15 cellular contexts compared by ENCODE assay signal in genomic region chr19:38427035-38427677, GRCh38. TPM values are rescaled to one million over a fixed set of nuclear protein-coding genes. Genes with fewer than 3 reads are reported as not detected.
DNase-seq lines count a peak whose midpoint lies in the region; ATAC-seq and TF ChIP-seq lines count a peak whose summit lies in the region.
"Not testable (repeated sequence)": the region's sequence is repeated elsewhere in the genome, so short reads cannot be mapped to it uniquely, and the experiment has no call there.
"Had no signal": no experiment of that assay in that cellular context is flagged by ENCODE, and none has a peak within 500 bp of the region (broad histone marks: within the 10 kb centered on the region; RNA-seq: fewer than 3 reads in every experiment).

No MANE protein-coding gene starts in this region.

- not testable (repeated sequence) for H3K9me3 Mint-ChIP-seq in CD4-positive, alpha-beta T cell; IgD-negative memory B cell; activated T-helper 1 cell treated with anti-CD3 and anti-CD28 coated beads, Interleukin-12 subunit alpha, Interleukin-12 subunit beta, Interleukin-2, Interleukin-4 antibody, amounts not matched to agents 30 ng/mL and 10 ng/mL and 1 ng/mL, durations not matched to agents 14 hours and 24 hours and 36 hours; stimulated activated memory B cell treated with anti-CD40 and anti-IgM and Interleukin-4, amounts not matched to agents 10 μg/mL and 1 μg/mL and 100 μg/mL, for 72 hours

- H3K27me3 ChIP-seq in CD4-positive, alpha-beta T cell (ENCODE audit: control insufficient read depth, insufficient read depth, low read length) = not testable (repeated sequence)

- ATAC-seq in CD4-positive, alpha-beta T cell (ENCODE audit: poor library complexity) = peak; percentile 72
- peak; percentile 53 for ATAC-seq in GM19035 (IDR thresholded peaks at IDR 0.05; ENCODE audit: unreplicated experiment)
- peak; percentile 84 for ATAC-seq in stimulated activated memory B cell treated with anti-CD40 and anti-IgM and Interleukin-4, amounts not matched to agents 10 μg/mL and 1 μg/mL and 100 μg/mL, for 72 hours

- not testable (repeated sequence) for TF ChIP-seq CTCF in CD4-positive, alpha-beta T cell (IDR thresholded peaks at IDR 0.05)

- not testable (repeated sequence) for H3K36me3 Mint-ChIP-seq in CD4-positive, alpha-beta T cell (ENCODE audit: low read depth); IgD-negative memory B cell; activated T-helper 1 cell treated with anti-CD3 and anti-CD28 coated beads, Interleukin-12 subunit alpha, Interleukin-12 subunit beta, Interleukin-2, Interleukin-4 antibody, amounts not matched to agents 30 ng/mL and 10 ng/mL and 1 ng/mL, durations not matched to agents 14 hours and 24 hours and 36 hours (ENCODE audit: low read depth); stimulated activated memory B cell treated with anti-CD40 and anti-IgM and Interleukin-4, amounts not matched to agents 10 μg/mL and 1 μg/mL and 100 μg/mL, for 72 hours

- not testable (repeated sequence) for H3K27ac ChIP-seq in CD4-positive, alpha-beta T cell (ENCODE audit: low read depth, low read length)

- CTCF ChIA-PET in CD4-positive, alpha-beta T cell (lab: Charles Lee) = not testable (repeated sequence)

- H3K4me1 Mint-ChIP-seq in CD4-positive, alpha-beta T cell (ENCODE audit: low read depth) = peaks cover 25% of the 10 kb centered on the region
- peaks cover 12 to 20% (median 13%) of the 10 kb centered on the region in 3 donors for H3K4me1 Mint-ChIP-seq in IgD-negative memory B cell
- H3K4me1 Mint-ChIP-seq in activated T-helper 1 cell treated with anti-CD3 and anti-CD28 coated beads, Interleukin-12 subunit alpha, Interleukin-12 subunit beta, Interleukin-2, Interleukin-4 antibody, amounts not matched to agents 30 ng/mL and 10 ng/mL and 1 ng/mL, durations not matched to agents 14 hours and 24 hours and 36 hours (ENCODE audit: low read depth) = peaks cover 32% of the 10 kb centered on the region
- peaks cover 42% of the 10 kb centered on the region for H3K4me1 Mint-ChIP-seq in stimulated activated memory B cell treated with anti-CD40 and anti-IgM and Interleukin-4, amounts not matched to agents 10 μg/mL and 1 μg/mL and 100 μg/mL, for 72 hours

- DNase-seq in CD4-positive, alpha-beta T cell = not testable (repeated sequence)
- DNase-seq in activated CD4-positive, alpha-beta T cell treated with anti-CD3 and anti-CD28 coated beads for 48 hours = peak; percentile 77
- DNase-seq in activated T-helper 1 cell treated with anti-CD3 and anti-CD28 coated beads, Interleukin-12 subunit alpha, Interleukin-12 subunit beta, Interleukin-2, Interleukin-4 antibody, amounts not matched to agents 30 ng/mL and 10 ng/mL and 1 ng/mL, durations not matched to agents 14 hours and 24 hours and 36 hours (ENCODE audit: low spot score) = peak; percentile 11
- DNase-seq in central memory CD4-positive, alpha-beta T cell = peak; percentile 27
- peak; percentile 33 for DNase-seq in stimulated activated CD4-positive, alpha-beta T cell treated with anti-CD3 and anti-CD28 coated beads, Interleukin-12 subunit alpha, Interleukin-12 subunit beta, amount 100 ng/mL, for 4 hours

- not testable (repeated sequence) for H3K9me3 ChIP-seq in CD4-positive, alpha-beta T cell (ENCODE audit: control insufficient read depth, low read length)

- intact Hi-C loops in CD4-positive, alpha-beta T cell (cut with DNase I, micrococcal nuclease) = not testable (repeated sequence)
- intact Hi-C loops in activated T-helper 1 cell treated with anti-CD3 and anti-CD28 coated beads, Interleukin-12 subunit alpha, Interleukin-12 subunit beta, Interleukin-2, Interleukin-4 antibody, amounts not matched to agents 30 ng/mL and 10 ng/mL and 1 ng/mL, durations not matched to agents 14 hours and 24 hours and 36 hours (cut with micrococcal nuclease) = loop anchor here (5.0 kb wide), 1 partner anchor 230 kb away; no protein-coding TSS in a partner anchor

- POLR2A ChIA-PET in CD4-positive, alpha-beta T cell (lab: Charles Lee) = not testable (repeated sequence)

- peak overlapping the region; percentile 49 for H3K27ac Mint-ChIP-seq in CD4-positive, alpha-beta T cell
- peak overlapping the region in 1 of 3 donors; percentile 26 for H3K27ac Mint-ChIP-seq in IgD-negative memory B cell
- H3K27ac Mint-ChIP-seq in activated T-helper 1 cell treated with anti-CD3 and anti-CD28 coated beads, Interleukin-12 subunit alpha, Interleukin-12 subunit beta, Interleukin-2, Interleukin-4 antibody, amounts not matched to agents 30 ng/mL and 10 ng/mL and 1 ng/mL, durations not matched to agents 14 hours and 24 hours and 36 hours = peak overlapping the region; percentile 90
- peak overlapping the region; percentile 78 for H3K27ac Mint-ChIP-seq in stimulated activated memory B cell treated with anti-CD40 and anti-IgM and Interleukin-4, amounts not matched to agents 10 μg/mL and 1 μg/mL and 100 μg/mL, for 72 hours

- H3K27me3 Mint-ChIP-seq in CD4-positive, alpha-beta T cell; activated T-helper 1 cell treated with anti-CD3 and anti-CD28 coated beads, Interleukin-12 subunit alpha, Interleukin-12 subunit beta, Interleukin-2, Interleukin-4 antibody, amounts not matched to agents 30 ng/mL and 10 ng/mL and 1 ng/mL, durations not matched to agents 14 hours and 24 hours and 36 hours (ENCODE audit: insufficient read depth): not testable (repeated sequence)
- peaks cover 10% of the 10 kb centered on the region for H3K27me3 Mint-ChIP-seq in IgD-negative memory B cell
- peaks cover 17% of the 10 kb centered on the region for H3K27me3 Mint-ChIP-seq in stimulated activated memory B cell treated with anti-CD40 and anti-IgM and Interleukin-4, amounts not matched to agents 10 μg/mL and 1 μg/mL and 100 μg/mL, for 72 hours

- H3K4me3 Mint-ChIP-seq in CD4-positive, alpha-beta T cell = not testable (repeated sequence)
- peak overlapping the region in 3 of 4 donors; percentile 68 to 74 (median 74) for H3K4me3 Mint-ChIP-seq in IgD-negative memory B cell
- peak overlapping the region; percentile 56 for H3K4me3 Mint-ChIP-seq in activated T-helper 1 cell treated with anti-CD3 and anti-CD28 coated beads, Interleukin-12 subunit alpha, Interleukin-12 subunit beta, Interleukin-2, Interleukin-4 antibody, amounts not matched to agents 30 ng/mL and 10 ng/mL and 1 ng/mL, durations not matched to agents 14 hours and 24 hours and 36 hours
- peak overlapping the region; percentile 39 for H3K4me3 Mint-ChIP-seq in stimulated activated memory B cell treated with anti-CD40 and anti-IgM and Interleukin-4, amounts not matched to agents 10 μg/mL and 1 μg/mL and 100 μg/mL, for 72 hours

RNA-seq across cellular contexts. Expression of gene RASGRP4, which starts 1.1 kb away (rescaled TPM):
- total RNA-seq in CD4-positive, alpha-beta T cell = under 1 TPM; 0.30 to 0.45 TPM
- polyA plus RNA-seq in IgD-negative memory B cell = 0.25 TPM
- total RNA-seq in activated T-helper 1 cell treated with anti-CD3 and anti-CD28 coated beads, Interleukin-12 subunit alpha, Interleukin-12 subunit beta, Interleukin-2, Interleukin-4 antibody, amounts not matched to agents 30 ng/mL and 10 ng/mL and 1 ng/mL, durations not matched to agents 14 hours and 24 hours and 36 hours = 1.5 and 1.8 TPM in 2 replicates
- total RNA-seq: glomerular endothelial cell, LHCN-M2, progenitor cell of endocrine pancreas, SJSA1 had no signal
- polyA plus RNA-seq: keratinocyte had no signal

RNA-seq across cellular contexts. Expression of gene RYR1, which starts 6.3 kb away (rescaled TPM):
- total RNA-seq in CD4-positive, alpha-beta T cell = 1 to 10 TPM in 1 of 2 experiments, under 1 TPM in 1; 0.20 to 1.2 TPM
- polyA plus RNA-seq in IgD-negative memory B cell = 0.03 TPM
- 2.6 and 3.8 TPM in 2 replicates for total RNA-seq in activated T-helper 1 cell treated with anti-CD3 and anti-CD28 coated beads, Interleukin-12 subunit alpha, Interleukin-12 subunit beta, Interleukin-2, Interleukin-4 antibody, amounts not matched to agents 30 ng/mL and 10 ng/mL and 1 ng/mL, durations not matched to agents 14 hours and 24 hours and 36 hours
- total RNA-seq: SJSA1 had no signal

RNA-seq across cellular contexts. Expression of gene FAM98C, which starts 24.3 kb away (rescaled TPM):
- 10 to 100 TPM; 33.2 to 36.1 TPM for total RNA-seq in CD4-positive, alpha-beta T cell
- 26.2 TPM for polyA plus RNA-seq in IgD-negative memory B cell
- total RNA-seq in activated T-helper 1 cell treated with anti-CD3 and anti-CD28 coated beads, Interleukin-12 subunit alpha, Interleukin-12 subunit beta, Interleukin-2, Interleukin-4 antibody, amounts not matched to agents 30 ng/mL and 10 ng/mL and 1 ng/mL, durations not matched to agents 14 hours and 24 hours and 36 hours = 26.6 and 27.5 TPM in 2 replicates

RNA-seq across cellular contexts. Expression of gene SPRED3, which starts 38.7 kb away (rescaled TPM):
- 1 to 10 TPM; 1.6 to 1.7 TPM for total RNA-seq in CD4-positive, alpha-beta T cell
- not detected for polyA plus RNA-seq in IgD-negative memory B cell
- total RNA-seq in activated T-helper 1 cell treated with anti-CD3 and anti-CD28 coated beads, Interleukin-12 subunit alpha, Interleukin-12 subunit beta, Interleukin-2, Interleukin-4 antibody, amounts not matched to agents 30 ng/mL and 10 ng/mL and 1 ng/mL, durations not matched to agents 14 hours and 24 hours and 36 hours = 2.2 and 2.6 TPM in 2 replicates

RNA-seq across cellular contexts. Expression of gene GGN, which starts 39.3 kb away (rescaled TPM):
- under 1 TPM; 0.17 to 0.19 TPM for total RNA-seq in CD4-positive, alpha-beta T cell
- not detected for polyA plus RNA-seq in IgD-negative memory B cell
- 0.17 and 0.39 TPM in 2 replicates for total RNA-seq in activated T-helper 1 cell treated with anti-CD3 and anti-CD28 coated beads, Interleukin-12 subunit alpha, Interleukin-12 subunit beta, Interleukin-2, Interleukin-4 antibody, amounts not matched to agents 30 ng/mL and 10 ng/mL and 1 ng/mL, durations not matched to agents 14 hours and 24 hours and 36 hours
- total RNA-seq: mononuclear cell, sigmoid colon had no signal
- polyA plus RNA-seq: keratinocyte had no signal
